In the genomic region with DNA sequence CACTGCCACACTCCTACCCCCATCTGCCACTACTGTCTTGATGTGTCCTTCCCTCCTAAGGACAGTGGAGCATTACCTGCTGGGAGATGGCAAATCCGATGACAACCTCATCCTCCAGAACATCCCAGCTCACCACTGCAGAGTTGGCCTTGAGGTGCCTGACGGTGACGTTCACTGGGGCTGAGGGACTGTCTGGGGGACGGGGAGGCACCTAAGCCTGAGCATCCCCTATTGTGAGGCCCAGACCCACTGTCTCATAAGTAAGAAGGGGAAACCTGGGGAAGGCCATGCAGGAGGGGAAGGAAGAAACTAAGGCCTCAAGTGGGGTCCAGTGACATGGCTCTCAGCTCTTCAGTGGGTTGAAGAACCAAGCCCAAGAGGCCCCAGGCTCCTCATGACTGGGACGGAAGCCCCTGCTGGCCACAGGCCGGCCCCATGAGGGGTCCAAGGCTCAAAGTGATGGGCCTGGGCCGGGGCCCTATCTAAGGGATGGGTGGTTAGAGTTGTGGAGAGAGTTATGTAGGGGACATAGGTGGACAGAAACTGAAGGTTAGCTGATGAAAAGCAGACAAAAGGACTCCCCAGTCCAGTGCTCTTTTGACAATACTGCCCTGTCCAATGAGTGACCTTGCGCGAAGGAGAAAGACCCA, we compare ENCODE assay signal across 20 cellular contexts. TPM values are rescaled to one million over a fixed set of nuclear protein-coding genes. Genes with fewer than 3 reads are reported as not detected.
A peak's percentile ranks its signal among the peaks of the same experiment; 100 is the strongest.
DNase-seq lines count a peak whose midpoint lies in the region; ATAC-seq and TF ChIP-seq lines count a peak whose summit lies in the region.
"Had no signal": no experiment of that assay in that cellular context is flagged by ENCODE, and none has a peak within 500 bp of the region (broad histone marks: within the 10 kb centered on the region; RNA-seq: fewer than 3 reads in every experiment).

No MANE protein-coding gene starts in this region.

- ATAC-seq in naive thymus-derived CD8-positive, alpha-beta T cell, result no peak
- no peak for ATAC-seq in stimulated activated memory B cell treated with anti-CD40 and anti-IgM and Interleukin-4, amounts not matched to agents 10 μg/mL and 1 μg/mL and 100 μg/mL, for 72 hours
- no peak for ATAC-seq in GM18520 (IDR thresholded peaks at IDR 0.05; ENCODE audit: unreplicated experiment)

- TF ChIP-seq CTCF in chondrocyte (IDR thresholded peaks at IDR 0.05), result no peak

- peaks cover 13% of the 10 kb centered on the region for H3K36me3 Mint-ChIP-seq in activated naive CD4-positive, alpha-beta T cell treated with anti-CD3 and anti-CD28 coated beads, Interleukin-2, amount 50 U/mL, for 24 hours
- H3K36me3 Mint-ChIP-seq in chondrocyte (ENCODE audit: low read depth), result no peaks in the 10 kb centered on the region
- H3K36me3 Mint-ChIP-seq in naive thymus-derived CD8-positive, alpha-beta T cell, result peaks cover 0 to 38% (median 0%) of the 10 kb centered on the region in 3 donors
- peaks cover 21% of the 10 kb centered on the region for H3K36me3 Mint-ChIP-seq in stimulated activated memory B cell treated with anti-CD40 and anti-IgM and Interleukin-4, amounts not matched to agents 10 μg/mL and 1 μg/mL and 100 μg/mL, for 72 hours

- no peaks in the 10 kb centered on the region for H3K9me3 Mint-ChIP-seq in activated naive CD4-positive, alpha-beta T cell treated with anti-CD3 and anti-CD28 coated beads, Interleukin-2, amount 50 U/mL, for 24 hours
- H3K9me3 Mint-ChIP-seq in chondrocyte (ENCODE audit: low read depth), result no peaks in the 10 kb centered on the region
- H3K9me3 Mint-ChIP-seq in naive thymus-derived CD8-positive, alpha-beta T cell, result no peaks in the 10 kb centered on the region
- no peaks in the 10 kb centered on the region for H3K9me3 Mint-ChIP-seq in stimulated activated memory B cell treated with anti-CD40 and anti-IgM and Interleukin-4, amounts not matched to agents 10 μg/mL and 1 μg/mL and 100 μg/mL, for 72 hours
- H3K9me3 Mint-ChIP-seq: activated naive CD8-positive, alpha-beta T cell treated with anti-CD3 and anti-CD28 coated beads, Interleukin-2, amount 10 ng/mL, durations not matched to agents 7 days and 5 days had no signal

- H3K27me3 Mint-ChIP-seq in activated naive CD4-positive, alpha-beta T cell treated with anti-CD3 and anti-CD28 coated beads, Interleukin-2, amount 50 U/mL, for 24 hours, result peaks cover 24% of the 10 kb centered on the region
- H3K27me3 Mint-ChIP-seq in chondrocyte (ENCODE audit: low read depth), result no peaks in the 10 kb centered on the region
- peaks cover 23 to 53% (median 41%) of the 10 kb centered on the region in 5 donors for H3K27me3 Mint-ChIP-seq in naive thymus-derived CD8-positive, alpha-beta T cell
- H3K27me3 Mint-ChIP-seq in stimulated activated memory B cell treated with anti-CD40 and anti-IgM and Interleukin-4, amounts not matched to agents 10 μg/mL and 1 μg/mL and 100 μg/mL, for 72 hours, result peaks cover 28% of the 10 kb centered on the region

- POLR2A ChIA-PET in naive thymus-derived CD8-positive, alpha-beta T cell (lab: Charles Lee), result no interaction called here

- no peak for DNase-seq in activated naive CD4-positive, alpha-beta T cell (lab: John Stamatoyannopoulos, UW)
- DNase-seq in chondrocyte (ENCODE audit: low spot score), result no peak
- no peak for DNase-seq in naive thymus-derived CD8-positive, alpha-beta T cell
- DNase-seq in GM03348 (ENCODE audit: low spot score), result no peak
- no peak for DNase-seq in ACHN
- DNase-seq: activated naive CD8-positive, alpha-beta T cell treated with anti-CD3 and anti-CD28 coated beads, Interleukin-2, amount 10 ng/mL, durations not matched to agents 7 days and 5 days; mesenchymal stem cell; NCI-H2081; NCI-H774; small intestine; stimulated activated CD4-positive, alpha-beta T cell treated with anti-CD3 and anti-CD28 coated beads, Interleukin-2, amount 100 ng/mL, for 24 hours; T-helper 1 cell had no signal

- peaks cover 20% of the 10 kb centered on the region for H3K4me1 Mint-ChIP-seq in activated naive CD4-positive, alpha-beta T cell treated with anti-CD3 and anti-CD28 coated beads, Interleukin-2, amount 50 U/mL, for 24 hours
- H3K4me1 Mint-ChIP-seq in chondrocyte (ENCODE audit: low read depth), result peaks cover 21% of the 10 kb centered on the region
- peaks cover 17 to 28% (median 22%) of the 10 kb centered on the region in 4 donors for H3K4me1 Mint-ChIP-seq in naive thymus-derived CD8-positive, alpha-beta T cell
- H3K4me1 Mint-ChIP-seq in stimulated activated memory B cell treated with anti-CD40 and anti-IgM and Interleukin-4, amounts not matched to agents 10 μg/mL and 1 μg/mL and 100 μg/mL, for 72 hours, result peaks cover 34% of the 10 kb centered on the region

- H3K4me3 Mint-ChIP-seq in activated naive CD4-positive, alpha-beta T cell treated with anti-CD3 and anti-CD28 coated beads, Interleukin-2, amount 50 U/mL, for 24 hours, result peak overlapping the region; percentile 27
- H3K4me3 Mint-ChIP-seq in chondrocyte (ENCODE audit: unreplicated experiment), result peak overlapping the region; percentile 69
- H3K4me3 Mint-ChIP-seq in naive thymus-derived CD8-positive, alpha-beta T cell, result peak overlapping the region in 8 of 10 donors; percentile 30 to 82 (median 68)
- peak overlapping the region; percentile 43 for H3K4me3 Mint-ChIP-seq in stimulated activated memory B cell treated with anti-CD40 and anti-IgM and Interleukin-4, amounts not matched to agents 10 μg/mL and 1 μg/mL and 100 μg/mL, for 72 hours

- in situ Hi-C loops in ACHN (cut with HindIII; ENCODE audit: low pct_ligation_motif_present, low pct_unique_long_range_greater_than_20kb, low sequenced_read_pairs), result no loop called here

- H3K27ac Mint-ChIP-seq in activated naive CD4-positive, alpha-beta T cell treated with anti-CD3 and anti-CD28 coated beads, Interleukin-2, amount 50 U/mL, for 24 hours, result no peak overlapping the region
- no peak overlapping the region for H3K27ac Mint-ChIP-seq in chondrocyte (ENCODE audit: unreplicated experiment)
- H3K27ac Mint-ChIP-seq in naive thymus-derived CD8-positive, alpha-beta T cell, result peak overlapping the region in 2 of 10 donors; percentile 49 to 55
- H3K27ac Mint-ChIP-seq in stimulated activated memory B cell treated with anti-CD40 and anti-IgM and Interleukin-4, amounts not matched to agents 10 μg/mL and 1 μg/mL and 100 μg/mL, for 72 hours, result no peak overlapping the region
- H3K27ac Mint-ChIP-seq: activated naive CD8-positive, alpha-beta T cell treated with anti-CD3 and anti-CD28 coated beads, Interleukin-2, amount 10 ng/mL, durations not matched to agents 7 days and 5 days had no signal

RNA-seq across cellular contexts. Expression of a gene that starts 1.8 kb away (rescaled TPM):
- total RNA-seq in chondrocyte, result 2.6 to 4.6 TPM (median 4.0 TPM) in 3 replicates
- not detected for total RNA-seq in naive thymus-derived CD8-positive, alpha-beta T cell
- not detected for polyA plus RNA-seq in naive thymus-derived CD8-positive, alpha-beta T cell
- total RNA-seq: activated naive CD8-positive, alpha-beta T cell treated with anti-CD3 and anti-CD28 coated beads, Interleukin-2, amount 10 ng/mL, durations not matched to agents 7 days and 5 days; epithelial cell of proximal tubule had no signal

RNA-seq across cellular contexts. Expression of a gene that starts 17.4 kb away (rescaled TPM):
- total RNA-seq in chondrocyte, result 0.54 TPM in 1 of 3 replicates, not detected in the others
- total RNA-seq in naive thymus-derived CD8-positive, alpha-beta T cell, result not detected
- not detected for polyA plus RNA-seq in naive thymus-derived CD8-positive, alpha-beta T cell
- total RNA-seq: epithelial cell of proximal tubule, pulmonary artery endothelial cell, RPMI7951, SJSA1 had no signal

RNA-seq across cellular contexts. Expression of a gene that starts 32.3 kb away (rescaled TPM):
- total RNA-seq in chondrocyte, result 14.6 to 23.7 TPM (median 21.1 TPM) in 3 replicates
- total RNA-seq in naive thymus-derived CD8-positive, alpha-beta T cell, result not detected
- polyA plus RNA-seq in naive thymus-derived CD8-positive, alpha-beta T cell, result not detected
- total RNA-seq: activated naive CD8-positive, alpha-beta T cell treated with anti-CD3 and anti-CD28 coated beads, Interleukin-2, amount 10 ng/mL, durations not matched to agents 7 days and 5 days had no signal
- polyA plus RNA-seq: neural cell had no signal

RNA-seq across cellular contexts. Expression of a gene that starts 51.5 kb away (rescaled TPM):
- 39.6 to 55.8 TPM (median 40.5 TPM) in 3 replicates for total RNA-seq in chondrocyte
- 10 to 100 TPM; 47.7 to 50.5 TPM for total RNA-seq in naive thymus-derived CD8-positive, alpha-beta T cell
- polyA plus RNA-seq in naive thymus-derived CD8-positive, alpha-beta T cell, result 1 to 10 TPM; 5.0 to 9.6 (median 6.4) TPM

RNA-seq across cellular contexts. Expression of a gene that starts 51.8 kb away (rescaled TPM):
- 52.2 to 160 TPM (median 147 TPM) in 3 replicates for total RNA-seq in chondrocyte
- 100 to 1,000 TPM; 181 to 184 TPM for total RNA-seq in naive thymus-derived CD8-positive, alpha-beta T cell
- 10 to 100 TPM; 45.0 to 60.2 (median 45.1) TPM for polyA plus RNA-seq in naive thymus-derived CD8-positive, alpha-beta T cell

Comparison
In these comparisons a context has a peak if more than half of its experiments do, and no peak if none do; other contexts are left out.
1. RNA of a gene that starts 32.3 kb away (total RNA-seq): 14.6 to 23.7 TPM in chondrocyte; not detected in naive thymus-derived CD8-positive, alpha-beta T cell; every median in the first group is over 10 times any median in the second.
2. Peak in every context shown above with its lines, with median percentiles within 50 percentile points of each other: H3K4me3 Mint-ChIP-seq.